In genomic region chr22:34998921-34999320, GRCh38 we compare ENCODE assay signal across 31 cellular contexts.
"Had no signal": no experiment of that assay in that cellular context is flagged by ENCODE, and none has a peak within 500 bp of the region (broad histone marks: within the 10 kb centered on the region; RNA-seq: fewer than 3 reads in every experiment).

No MANE protein-coding gene starts in this region.

- H3K4me1 ChIP-seq: parathyroid adenoma, psoas muscle, spleen, suprapubic skin, thyroid gland, tibial nerve, upper lobe of left lung, vagina had no signal

- H3K79me2 ChIP-seq: parathyroid adenoma had no signal

- H3K9ac ChIP-seq: neural progenitor cell, parathyroid adenoma had no signal

- H3K4me2 ChIP-seq: neural progenitor cell, smooth muscle cell had no signal

- H3K4me3 ChIP-seq: neural progenitor cell, ovary, psoas muscle, skin epidermis, smooth muscle cell, spleen, suprapubic skin, thoracic aorta, thyroid gland, tibial nerve, upper lobe of left lung, vagina had no signal

- H3K27ac ChIP-seq: neural progenitor cell, ovary, parathyroid adenoma, psoas muscle, skin epidermis, spleen, suprapubic skin, thoracic aorta, thyroid gland, tibial nerve, upper lobe of left lung, vagina had no signal

- H3K9me3 ChIP-seq: ovary, psoas muscle, spleen, suprapubic skin, thoracic aorta, thyroid gland, tibial nerve, upper lobe of left lung, vagina had no signal

- H3K27me3 ChIP-seq: neural progenitor cell, ovary, thyroid gland, tibial nerve, upper lobe of left lung, vagina had no signal

- H3K36me3 ChIP-seq: neural progenitor cell, ovary, spleen, suprapubic skin, thoracic aorta, thyroid gland, tibial nerve, upper lobe of left lung, vagina had no signal

- DNase-seq: naive thymus-derived CD4-positive, alpha-beta T cell; natural killer cell; occipital lobe; ovary; posterior cingulate gyrus; psoas muscle; right cardiac atrium; spleen; stimulated activated CD4-positive, alpha-beta T cell treated with anti-CD3 and anti-CD28 coated beads, Interleukin-12 subunit alpha, Interleukin-12 subunit beta, amount 100 ng/mL, for 4 hours; stimulated activated CD4-positive, alpha-beta T cell treated with anti-CD3 and anti-CD28 coated beads, Interleukin-1b, Interleukin-23, amount 100 ng/mL, for 48 hours; stimulated activated CD4-positive, alpha-beta T cell treated with anti-CD3 and anti-CD28 coated beads, Interleukin-4, amount 100 ng/mL, for 1 hour; stimulated activated CD4-positive, alpha-beta T cell treated with anti-CD3 and anti-CD28 coated beads, Interleukin-4, amount 100 ng/mL, for 4 hours; stimulated activated CD8-positive, alpha-beta memory T cell treated with anti-CD3 and anti-CD28 coated beads, Interleukin-4, amount 100 ng/mL, for 48 hours; stimulated activated naive CD4-positive, alpha-beta T cell; stimulated activated naive CD8-positive, alpha-beta T cell treated with anti-CD3 and anti-CD28 coated beads, Interleukin-15, amount 100 ng/mL, for 72 hours; stimulated activated naive CD8-positive, alpha-beta T cell treated with anti-CD3 and anti-CD28 coated beads, Interleukin-15, Interleukin-2, amounts not matched to agents 100 U/mL and 50 U/mL, for 24 hours; substantia nigra; thyroid gland; trophoblast cell; upper lobe of left lung had no signal

- ATAC-seq: naive thymus-derived CD4-positive, alpha-beta T cell; natural killer cell; psoas muscle; right cardiac atrium; sciatic nerve; stimulated activated memory B cell treated with anti-CD40 and anti-IgM and Interleukin-4, amounts not matched to agents 10 μg/mL and 1 μg/mL and 100 μg/mL, for 72 hours; stimulated activated naive CD8-positive, alpha-beta T cell treated with anti-CD3 and anti-CD28 coated beads, Interleukin-15, amount 100 ng/mL, for 72 hours; stimulated activated naive CD8-positive, alpha-beta T cell treated with anti-CD3 and anti-CD28 coated beads, Interleukin-15, Interleukin-2, amounts not matched to agents 100 U/mL and 50 U/mL, for 24 hours had no signal

- FAIRE-seq: urothelium cell line had no signal

- H2AFZ ChIP-seq: neural progenitor cell, parathyroid adenoma had no signal
